19 cellular contexts compared by ENCODE assay signal in genomic region chr1:63051356-63051755, GRCh38.
DNase-seq lines count a peak whose midpoint lies in the region; ATAC-seq, FAIRE-seq and TF ChIP-seq lines count a peak whose summit lies in the region.
"Had no signal": no experiment of that assay in that cellular context is flagged by ENCODE, and none has a peak within 500 bp of the region (broad histone marks: within the 10 kb centered on the region; RNA-seq: fewer than 3 reads in every experiment).

No MANE protein-coding gene starts in this region.

- H3K9ac ChIP-seq in kidney (ENCODE audit: low read length in 2 of 2) = no peak overlapping the region
- no peak overlapping the region for H3K9ac ChIP-seq in neuronal stem cell (ENCODE audit: low read depth, low read length, poor library complexity)
- H3K9ac ChIP-seq: BLaER1 treated with 17β-estradiol and CSF1 and Interleukin-3, amounts not matched to agents 10 nM and 100 nM had no signal

- H3K14ac ChIP-seq in neuronal stem cell (ENCODE audit: low read length) = no peak overlapping the region

- no peaks in the 10 kb centered on the region for H3K9me3 ChIP-seq in kidney (ENCODE audit: control insufficient read depth in 1 of 2, low read length in 2 of 2)
- H3K9me3 ChIP-seq in neuronal stem cell (replicated peaks in 1 of 2; ENCODE audit: control insufficient read depth in 2 of 2, insufficient read depth in 1 of 2, low read depth in 1 of 2, low read length in 2 of 2) = no peaks in the 10 kb centered on the region
- H3K9me3 ChIP-seq: BLaER1 treated with 17β-estradiol and CSF1 and Interleukin-3, amounts not matched to agents 10 nM and 100 nM; Caco-2 had no signal

- ATAC-seq in GM19395 (IDR thresholded peaks at IDR 0.05; ENCODE audit: unreplicated experiment) = no peak
- ATAC-seq: CD8-positive, alpha-beta T cell had no signal

- peaks cover 3 to 5% of the 10 kb centered on the region in 2 donors for H3K4me1 ChIP-seq in kidney (ENCODE audit: control insufficient read depth in 1 of 2, insufficient read depth in 1 of 2, low read depth in 1 of 2, low read length in 2 of 2)
- H3K4me1 ChIP-seq in neuronal stem cell (ENCODE audit: control insufficient read depth in 2 of 2, insufficient read depth in 1 of 2, low read depth in 1 of 2, low read length in 2 of 2) = no peaks in the 10 kb centered on the region
- H3K4me1 ChIP-seq: BLaER1 treated with 17β-estradiol and CSF1 and Interleukin-3, amounts not matched to agents 10 nM and 100 nM; Caco-2 had no signal

- no peak overlapping the region for H3K18ac ChIP-seq in neuronal stem cell (ENCODE audit: low read length)

- intact Hi-C loops in kidney (cut with DNase I) = no loop called here

- no CpG with 5 or more reads among the region's 5 CpGs for WGBS in neuronal stem cell (ENCODE audit: extremely low coverage in 2 of 2, insufficient read length in 2 of 2, insufficient replicate concordance in 1 of 2), 2 donors

- H2BK15ac ChIP-seq in neuronal stem cell (ENCODE audit: low read length) = no peak overlapping the region

- no peaks in the 10 kb centered on the region for H3K79me1 ChIP-seq in neuronal stem cell (ENCODE audit: low read depth, low read length)

- no peaks in the 10 kb centered on the region for H3K36me3 ChIP-seq in kidney (ENCODE audit: control insufficient read depth in 1 of 2, insufficient read depth in 2 of 2, low read length in 2 of 2)
- H3K36me3 ChIP-seq in neuronal stem cell (replicated peaks in 1 of 2; ENCODE audit: control insufficient read depth in 2 of 2, insufficient read depth in 2 of 2, low read length in 2 of 2) = no peaks in the 10 kb centered on the region
- H3K36me3 ChIP-seq: BLaER1 treated with 17β-estradiol and CSF1 and Interleukin-3, amounts not matched to agents 10 nM and 100 nM had no signal

- H2BK5ac ChIP-seq in neuronal stem cell (ENCODE audit: low read length) = no peak overlapping the region

- no peak overlapping the region for H4K91ac ChIP-seq in neuronal stem cell (ENCODE audit: low read depth, low read length, poor library complexity)

- H3K27ac ChIP-seq in kidney (ENCODE audit: low read depth in 2 of 2, low read length in 2 of 2) (peak overlapping the region; percentile 3 to 59), neuronal stem cell (replicated peaks; ENCODE audit: low read length) (no peak overlapping the region)
- H3K27ac ChIP-seq: BLaER1 treated with 17β-estradiol and CSF1 and Interleukin-3, amounts not matched to agents 10 nM and 100 nM; C4-2B had no signal

- no peak overlapping the region for H3K4me2 ChIP-seq in neuronal stem cell (ENCODE audit: insufficient read depth, low read length, poor library complexity, severe bottlenecking)
- H3K4me2 ChIP-seq: BLaER1 treated with 17β-estradiol and CSF1 and Interleukin-3, amounts not matched to agents 10 nM and 100 nM had no signal

- H3K4ac ChIP-seq in neuronal stem cell (ENCODE audit: low read length) = no peak overlapping the region

- no peak overlapping the region for H3K4me3 ChIP-seq in kidney (ENCODE audit: low read length in 2 of 2)
- no peak overlapping the region for H3K4me3 ChIP-seq in neuronal stem cell (ENCODE audit: low read length in 2 of 2)
- H3K4me3 ChIP-seq: BLaER1 treated with 17β-estradiol and CSF1 and Interleukin-3, amounts not matched to agents 10 nM and 100 nM had no signal

- no peak overlapping the region for H2BK12ac ChIP-seq in neuronal stem cell (ENCODE audit: low read length)

- H2AFZ ChIP-seq in neuronal stem cell (ENCODE audit: low read length) = no peak overlapping the region

- no peak overlapping the region for H2AK5ac ChIP-seq in neuronal stem cell (ENCODE audit: low read depth, low read length)

- no peak overlapping the region for H4K8ac ChIP-seq in neuronal stem cell (ENCODE audit: low read depth, low read length)

- H2BK120ac ChIP-seq in neuronal stem cell (ENCODE audit: low read depth, low read length) = no peak overlapping the region

- DNase-seq in kidney = no peak
- peak; percentile 54 for DNase-seq in renal cortical epithelial cell (ENCODE audit: low read depth)
- DNase-seq in neuronal stem cell (ENCODE audit: low spot score) = no peak
- DNase-seq in AML-193 (lab: John Stamatoyannopoulos, UW) = no peak
- DNase-seq: 8988T; Caco-2; Calu3; CD4-positive, alpha-beta T cell; CD8-positive, alpha-beta T cell; DMS79 treated with DMSO at 0.1 percent for 48 hours; GF-D8 had no signal

- no peak for FAIRE-seq in kidney (lab: Jason Lieb, UNC)
- FAIRE-seq: A204.1, D721Med, G401.6, GM12891, GM18507 had no signal

- no peak for TF ChIP-seq CTCF in kidney (IDR thresholded peaks at IDR 0.05; ENCODE audit: borderline replicate concordance, extremely low read depth, insufficient read depth)

- H3K23ac ChIP-seq in neuronal stem cell (ENCODE audit: low read depth, low read length, poor library complexity) = no peak overlapping the region

- peaks cover 0 to 6% (median 0%) of the 10 kb centered on the region in 3 experiments for H3K27me3 ChIP-seq in neuronal stem cell (ENCODE audit: control insufficient read depth in 3 of 3, insufficient read depth in 3 of 3, low read depth in 1 of 3, low read length in 3 of 3)
- H3K27me3 ChIP-seq: BLaER1 treated with 17β-estradiol and CSF1 and Interleukin-3, amounts not matched to agents 10 nM and 100 nM had no signal
